In the genomic region with DNA sequence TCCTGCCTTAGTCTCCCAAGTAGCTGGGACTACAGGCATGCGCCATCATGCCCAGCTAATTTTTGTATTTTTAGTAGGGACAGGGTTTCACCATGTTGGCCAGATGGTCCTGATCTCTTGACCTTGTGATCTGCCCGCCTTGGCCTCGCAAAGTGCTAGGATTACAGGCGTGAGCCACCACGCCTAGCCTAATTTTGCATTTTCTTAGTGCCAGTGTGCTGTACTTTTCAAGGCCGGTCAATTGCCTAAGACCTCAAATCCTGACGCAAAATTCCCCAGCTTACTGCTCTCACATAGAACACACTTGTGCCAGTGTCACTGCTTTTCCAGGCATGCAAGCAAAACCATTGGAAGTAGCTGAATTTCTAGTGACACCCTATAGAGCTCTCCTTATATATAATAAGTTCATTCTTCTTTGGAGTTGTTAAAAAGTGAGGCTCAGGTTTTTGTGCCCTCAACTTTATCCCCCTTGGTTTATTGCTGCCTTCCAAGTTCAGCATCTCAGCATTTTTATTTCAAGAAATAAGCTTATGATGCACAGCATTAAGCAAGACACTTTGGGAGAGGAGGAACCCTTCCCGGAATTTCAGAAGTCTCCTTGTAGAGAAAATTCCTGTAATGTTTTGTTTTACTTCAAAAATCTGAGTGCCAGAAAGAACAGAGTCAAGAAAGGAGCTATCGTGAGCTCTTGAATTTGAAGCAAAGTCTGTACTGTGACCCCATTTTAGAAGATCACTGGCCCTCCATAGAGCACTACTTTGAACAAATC, we compare ENCODE assay signal across 1 cellular context.
TF ChIP-seq lines count a peak whose summit lies in the region.

No MANE protein-coding gene starts in this region.

TF ChIP-seq in IMR-90, 13 proteins besides CTCF, POLR2A, EP300 and RAD21:
- TF ChIP-seq MAZ (IDR thresholded peaks at IDR 0.05; ENCODE audit: borderline replicate concordance, low read depth, low read length) (no peak), MXI1 (IDR thresholded peaks at IDR 0.05; ENCODE audit: borderline replicate concordance, low read depth, low read length) (no peak), FOS (IDR thresholded peaks at IDR 0.05; ENCODE audit: low read depth, low read length) (no peak), NFE2L2 (IDR thresholded peaks at IDR 0.05; ENCODE audit: low read depth, low read length) (no peak), CEBPB (IDR thresholded peaks at IDR 0.05; ENCODE audit: low read depth, low read length) (no peak), RCOR1 (IDR thresholded peaks at IDR 0.05; ENCODE audit: insufficient replicate concordance, low read length) (no peak), CHD1 (IDR thresholded peaks at IDR 0.05; ENCODE audit: low read depth, low read length) (no peak), MAFK (IDR thresholded peaks at IDR 0.05; ENCODE audit: low read depth, low read length) (no peak)
- TF ChIP-seq, protein P1, sequence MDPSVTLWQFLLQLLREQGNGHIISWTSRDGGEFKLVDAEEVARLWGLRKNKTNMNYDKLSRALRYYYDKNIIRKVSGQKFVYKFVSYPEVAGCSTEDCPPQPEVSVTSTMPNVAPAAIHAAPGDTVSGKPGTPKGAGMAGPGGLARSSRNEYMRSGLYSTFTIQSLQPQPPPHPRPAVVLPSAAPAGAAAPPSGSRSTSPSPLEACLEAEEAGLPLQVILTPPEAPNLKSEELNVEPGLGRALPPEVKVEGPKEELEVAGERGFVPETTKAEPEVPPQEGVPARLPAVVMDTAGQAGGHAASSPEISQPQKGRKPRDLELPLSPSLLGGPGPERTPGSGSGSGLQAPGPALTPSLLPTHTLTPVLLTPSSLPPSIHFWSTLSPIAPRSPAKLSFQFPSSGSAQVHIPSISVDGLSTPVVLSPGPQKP (IDR thresholded peaks at IDR 0.05; ENCODE audit: borderline replicate concordance, low read depth, low read length), result no peak
